In the genomic region with DNA sequence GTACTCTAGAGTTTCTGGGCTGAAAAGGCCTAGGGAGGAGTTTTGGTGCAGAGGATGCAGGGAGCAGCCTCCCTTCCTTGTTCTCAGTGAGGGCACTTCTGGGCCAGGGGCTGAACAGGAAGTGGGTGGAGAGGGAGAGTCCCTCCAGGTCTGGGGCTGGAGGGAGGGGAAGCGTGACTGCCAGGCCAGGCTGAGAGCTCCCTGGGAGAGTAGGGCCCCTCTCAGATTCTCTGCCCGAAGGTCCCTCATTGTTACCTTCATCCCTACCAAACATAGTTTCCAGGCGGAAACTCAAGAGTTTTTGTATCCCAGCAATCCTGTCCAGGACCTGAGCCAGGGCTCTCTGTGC, we compare ENCODE assay signal across 10 cellular contexts. TPM values are rescaled to one million over a fixed set of nuclear protein-coding genes. Genes with fewer than 3 reads are reported as not detected.
DNase-seq lines count a peak whose midpoint lies in the region; ATAC-seq, FAIRE-seq and TF ChIP-seq lines count a peak whose summit lies in the region.
"Had no signal": no experiment of that assay in that cellular context is flagged by ENCODE, and none has a peak within 500 bp of the region (broad histone marks: within the 10 kb centered on the region; RNA-seq: fewer than 3 reads in every experiment).

No MANE protein-coding gene starts in this region.

- no peaks in the 10 kb centered on the region for H3K36me3 Mint-ChIP-seq in T-helper 2 cell treated with Interferon-gamma antibody and Interleukin-4, amounts not matched to agents 5 μg/mL and 100 μg/mL, for 36 hours (ENCODE audit: low read depth)
- H3K36me3 Mint-ChIP-seq in astrocyte (ENCODE audit: low read depth, unreplicated experiment) (peaks cover 4% of the 10 kb centered on the region), progenitor cell of endocrine pancreas (ENCODE audit: insufficient read depth) (no peaks in the 10 kb centered on the region)

- FAIRE-seq in astrocyte (lab: Jason Lieb, UNC) = no peak
- FAIRE-seq: bronchial epithelial cell had no signal

- H3K27me3 Mint-ChIP-seq in T-helper 2 cell treated with Interferon-gamma antibody and Interleukin-4, amounts not matched to agents 5 μg/mL and 100 μg/mL, for 36 hours (ENCODE audit: low read depth) = no peaks in the 10 kb centered on the region
- H3K27me3 Mint-ChIP-seq in astrocyte (ENCODE audit: low read depth, unreplicated experiment) (peaks cover 24% of the 10 kb centered on the region), progenitor cell of endocrine pancreas (no peaks in the 10 kb centered on the region)

- H3K79me2 ChIP-seq in astrocyte (ENCODE audit: insufficient read depth, low read length) = no peaks in the 10 kb centered on the region

- peak overlapping the region; percentile 26 for H3K9ac ChIP-seq in astrocyte (ENCODE audit: low read length)

- no peak overlapping the region for H3K4me3 ChIP-seq in astrocyte (ENCODE audit: insufficient read depth, low read depth, low read length)
- no peak overlapping the region for H3K4me3 ChIP-seq in effector memory CD4-positive, alpha-beta T cell (ENCODE audit: insufficient read depth, low read depth, low read length, poor library complexity, severe bottlenecking)

- H3K4me1 ChIP-seq in astrocyte (ENCODE audit: insufficient read depth, low read length) = peaks cover 20% of the 10 kb centered on the region
- peaks cover 11% of the 10 kb centered on the region for H3K4me1 ChIP-seq in effector memory CD4-positive, alpha-beta T cell (ENCODE audit: control insufficient read depth, insufficient read depth, low read length, poor library complexity, severe bottlenecking)

- H3K27ac Mint-ChIP-seq in T-helper 2 cell treated with Interferon-gamma antibody and Interleukin-4, amounts not matched to agents 5 μg/mL and 100 μg/mL, for 36 hours = peak overlapping the region; percentile 39
- H3K27ac Mint-ChIP-seq in astrocyte (ENCODE audit: unreplicated experiment) (peak overlapping the region; percentile 80), progenitor cell of endocrine pancreas (peak overlapping the region; percentile 95)

- intact Hi-C loops in sciatic nerve (cut with DNase I) = no loop called here

- H3K9me3 ChIP-seq in astrocyte (ENCODE audit: insufficient read depth, low read depth, low read length) = no peaks in the 10 kb centered on the region
- H3K9me3 ChIP-seq in effector memory CD4-positive, alpha-beta T cell (ENCODE audit: control insufficient read depth, low read length) = no peaks in the 10 kb centered on the region

- H3K27me3 ChIP-seq in astrocyte (ENCODE audit: insufficient read depth, low read length) = no peaks in the 10 kb centered on the region
- H3K27me3 ChIP-seq in effector memory CD4-positive, alpha-beta T cell (replicated peaks; ENCODE audit: control insufficient read depth, insufficient read depth, low read length, poor library complexity, severe bottlenecking) = no peaks in the 10 kb centered on the region

- ATAC-seq in HG02610 (IDR thresholded peaks at IDR 0.05; ENCODE audit: unreplicated experiment) (peak; percentile 65), sciatic nerve (no peak)

- H3K27ac ChIP-seq in astrocyte (ENCODE audit: low read depth, low read length) = peak overlapping the region; percentile 40
- H3K27ac ChIP-seq in effector memory CD4-positive, alpha-beta T cell (ENCODE audit: insufficient read depth, low read length, poor library complexity, severe bottlenecking) = no peak overlapping the region

- no peak overlapping the region for H3K4me3 Mint-ChIP-seq in T-helper 2 cell treated with Interferon-gamma antibody and Interleukin-4, amounts not matched to agents 5 μg/mL and 100 μg/mL, for 36 hours
- H3K4me3 Mint-ChIP-seq in astrocyte (ENCODE audit: unreplicated experiment) (no peak overlapping the region), progenitor cell of endocrine pancreas (ENCODE audit: low read depth) (no peak overlapping the region)

- no peaks in the 10 kb centered on the region for H3K9me3 Mint-ChIP-seq in T-helper 2 cell treated with Interferon-gamma antibody and Interleukin-4, amounts not matched to agents 5 μg/mL and 100 μg/mL, for 36 hours
- H3K9me3 Mint-ChIP-seq in astrocyte (ENCODE audit: unreplicated experiment) (peaks cover 3% of the 10 kb centered on the region), progenitor cell of endocrine pancreas (ENCODE audit: low read depth) (no peaks in the 10 kb centered on the region)

- H3K36me3 ChIP-seq in astrocyte (ENCODE audit: insufficient read depth, low read length) = no peaks in the 10 kb centered on the region
- no peaks in the 10 kb centered on the region for H3K36me3 ChIP-seq in effector memory CD4-positive, alpha-beta T cell (ENCODE audit: control insufficient read depth, insufficient read depth, low read length)

- peak overlapping the region; percentile 43 for H2AFZ ChIP-seq in astrocyte (ENCODE audit: low read depth, low read length)

- peaks cover 14% of the 10 kb centered on the region for H3K4me1 Mint-ChIP-seq in T-helper 2 cell treated with Interferon-gamma antibody and Interleukin-4, amounts not matched to agents 5 μg/mL and 100 μg/mL, for 36 hours (ENCODE audit: low read depth)
- H3K4me1 Mint-ChIP-seq in astrocyte (ENCODE audit: low read depth, unreplicated experiment) = peaks cover 13% of the 10 kb centered on the region
- H3K4me1 Mint-ChIP-seq in progenitor cell of endocrine pancreas (ENCODE audit: low read depth) = peaks cover 31% of the 10 kb centered on the region

- no peaks in the 10 kb centered on the region for H4K20me1 ChIP-seq in astrocyte (ENCODE audit: insufficient read depth, low read length)

- no peak for DNase-seq in T-helper 2 cell treated with Interferon-gamma antibody and Interleukin-4, amounts not matched to agents 5 μg/mL and 100 μg/mL, for 36 hours (ENCODE audit: low spot score)
- no peak for DNase-seq in T-helper 2 cell
- no peak for DNase-seq in astrocyte (ENCODE audit: low read depth)
- no peak for DNase-seq in progenitor cell of endocrine pancreas (ENCODE audit: low spot score, unreplicated experiment)
- no peak for DNase-seq in NCI-H1436 treated with DMSO at 0.1 percent for 48 hours (lab: John Stamatoyannopoulos, UW)
- no peak for DNase-seq in effector memory CD4-positive, alpha-beta T cell
- no peak for DNase-seq in sciatic nerve (ENCODE audit: low spot score)
- DNase-seq: NCI-H1417 treated with DMSO at 0.1 percent for 48 hours had no signal

- H3K4me2 ChIP-seq in astrocyte (ENCODE audit: low read length) = peak overlapping the region; percentile 71

- TF ChIP-seq CTCF in astrocyte (IDR thresholded peaks at IDR 0.05; ENCODE audit: insufficient read depth, low read depth, low read length) = no peak
- TF ChIP-seq CTCF in progenitor cell of endocrine pancreas (IDR thresholded peaks at IDR 0.05; ENCODE audit: unreplicated experiment) = no peak

RNA-seq across cellular contexts. Expression of gene CITED4, which starts 36.8 kb away (rescaled TPM):
- 4.8 and 7.1 TPM in 2 replicates for total RNA-seq in astrocyte
- total RNA-seq in progenitor cell of endocrine pancreas = 27.8 and 30.8 TPM in 2 replicates
- total RNA-seq in sciatic nerve = 5.6 TPM

RNA-seq across cellular contexts. Expression of gene KCNQ4, which starts 41.8 kb away (rescaled TPM):
- total RNA-seq in astrocyte (0.89 and 1.5 TPM in 2 replicates), progenitor cell of endocrine pancreas (0.67 and 0.73 TPM in 2 replicates), sciatic nerve (2.3 TPM)

Comparison
In these comparisons a context has a peak if more than half of its experiments do, and no peak if none do; other contexts are left out.
1. H3K27ac Mint-ChIP-seq: peak in every context shown above with its lines; median percentile 95 in progenitor cell of endocrine pancreas; 80 in astrocyte; 39 in T-helper 2 cell treated with Interferon-gamma antibody and Interleukin-4, amounts not matched to agents 5 μg/mL and 100 μg/mL, for 36 hours.